Comparison of ENCODE assay signal across 8 cellular contexts in genomic region chr9:129333961-129334743, GRCh38.
DNase-seq lines count a peak whose midpoint lies in the region; ATAC-seq and TF ChIP-seq lines count a peak whose summit lies in the region.

No MANE protein-coding gene starts in this region.

- ATAC-seq in Panc1 (peak; percentile 79), psoas muscle (peak; percentile 65 to 82 (median 76)), GM19397 (IDR thresholded peaks at IDR 0.05; ENCODE audit: unreplicated experiment) (no peak)

- peaks cover 3 to 10% (median 6%) of the 10 kb centered on the region in 5 experiments for H3K9me3 Mint-ChIP-seq in brain

- in situ Hi-C loops in Panc1 (cut with HindIII; ENCODE audit: low pct_unique_long_range_greater_than_20kb, low sequenced_read_pairs): no loop called here

- POLR2A ChIA-PET in Panc1 (lab: Charles Lee): interaction anchor here (0.6 kb wide), 2 partner anchors 10 to 19 kb away, joined by 4 to 27 read pairs; no protein-coding TSS in a partner anchor

- peak overlapping the region in 4 of 5 experiments; percentile 12 to 70 (median 38) for H3K4me3 Mint-ChIP-seq in brain

- H3K36me3 Mint-ChIP-seq in brain: no peaks in the 10 kb centered on the region

- CTCF ChIA-PET in Panc1 (lab: Charles Lee): interaction anchor here (0.6 to 0.7 kb wide), 2 partner anchors 156 to 297 kb away, joined by 3 read pairs; partner anchors contain the start of gene IER5L

- TF ChIP-seq CTCF in 22Rv1 (IDR thresholded peaks at IDR 0.05) (peak; percentile 14; the same call in 1 of the 2 replicates), Panc1 (IDR thresholded peaks at IDR 0.05) (no peak), brain (conservative IDR thresholded peaks at IDR 0.05) (peak in 1 of 2 experiments; percentile 18), psoas muscle (IDR thresholded peaks at IDR 0.05) (no peak), GM20000 (IDR thresholded peaks at IDR 0.05; ENCODE audit: extremely low read depth, missing control alignments) (no peak)

- WGBS in psoas muscle, 3 donors: 9 to 21% (median 14%) methylated on average over 29 to 30 of the region's 30 CpGs

- DNase-seq in GM04504 (ENCODE audit: low read depth) (peak; percentile 82), Panc1 (ENCODE audit: low read depth, low spot score) (peak; percentile 52), hypothalamus (lab: John Stamatoyannopoulos, UW) (peak in 44 of 51 donors; percentile 26 to 89 (median 55)), psoas muscle (peak; percentile 91 to 92), GM20000 (ENCODE audit: low spot score) (no peak)

- intact Hi-C loops in Panc1 (cut with micrococcal nuclease; ENCODE audit: unreplicated experiment): no loop called here
- intact Hi-C loops in psoas muscle (cut with DNase I): no loop called here

- H3K4me3 ChIP-seq in Panc1 (ENCODE audit: low read depth in 2 of 2, low read length in 2 of 2): no peak overlapping the region; a peak in 2 of 4 replicates
- no peak overlapping the region for H3K4me3 ChIP-seq in psoas muscle

- no TSS peak for BruUV-seq in Panc1 (replicated peaks; lab: Mats Ljungman, UMichigan)

- H3K27ac ChIP-seq in 22Rv1 (peak overlapping the region; percentile 83), Panc1 (ENCODE audit: low read length) (peak overlapping the region; percentile 94), psoas muscle (peak overlapping the region; percentile 69)

- H3K27ac Mint-ChIP-seq in brain: peak overlapping the region; percentile 85 to 98 (median 95)

- H3K36me3 ChIP-seq in Panc1 (ENCODE audit: control insufficient read depth, insufficient read depth, low read length) (no peaks in the 10 kb centered on the region), psoas muscle (ENCODE audit: insufficient read depth in 1 of 2, low read depth in 1 of 2) (no peaks in the 10 kb centered on the region)

- H3K27me3 ChIP-seq in Panc1 (ENCODE audit: control insufficient read depth, insufficient read depth, low read length): no peaks in the 10 kb centered on the region
- H3K27me3 ChIP-seq in psoas muscle (ENCODE audit: insufficient read depth in 3 of 3, low read length in 2 of 3): peaks cover 0 to 25% (median 2%) of the 10 kb centered on the region in 3 donors

- H3K27me3 Mint-ChIP-seq in brain: no peaks in the 10 kb centered on the region

- H3K9me3 ChIP-seq in Panc1 (ENCODE audit: control insufficient read depth, insufficient read depth, low read depth, low read length) (peaks cover 3% of the 10 kb centered on the region; the same call in 1 of the 2 replicates), psoas muscle (peaks cover 5% of the 10 kb centered on the region)

- H3K4me1 Mint-ChIP-seq in brain: peaks cover 53% of the 10 kb centered on the region

- H3K4me1 ChIP-seq in Panc1 (ENCODE audit: control insufficient read depth, insufficient read depth, low read length) (peaks cover 48% of the 10 kb centered on the region), psoas muscle (peaks cover 18% of the 10 kb centered on the region)
